ENCODE assay signal across 20 cellular contexts in genomic region chr4:108311313-108311712, GRCh38.
DNase-seq lines count a peak whose midpoint lies in the region; ATAC-seq and TF ChIP-seq lines count a peak whose summit lies in the region.
"Had no signal": no experiment of that assay in that cellular context is flagged by ENCODE, and none has a peak within 500 bp of the region (broad histone marks: within the 10 kb centered on the region; RNA-seq: fewer than 3 reads in every experiment).

No MANE protein-coding gene starts in this region.

- H3K27ac ChIP-seq in esophagus muscularis mucosa (replicated peaks in 1 of 4), result no peak overlapping the region
- H3K27ac ChIP-seq: 22Rv1, BLaER1, C4-2B had no signal

- H3K4me3 ChIP-seq in esophagus muscularis mucosa, result no peak overlapping the region
- H3K4me3 ChIP-seq: BLaER1, GM12878, HAP-1 had no signal

- H3K4me1 ChIP-seq in esophagus muscularis mucosa, result no peaks in the 10 kb centered on the region
- H3K4me1 ChIP-seq: Caco-2, HAP-1 had no signal

- no peak for TF ChIP-seq EP300 in esophagus muscularis mucosa (IDR thresholded peaks at IDR 0.05)

- no peaks in the 10 kb centered on the region for H3K36me3 ChIP-seq in esophagus muscularis mucosa
- H3K36me3 ChIP-seq: HAP-1 had no signal

- ATAC-seq in GM21825 (IDR thresholded peaks at IDR 0.05; ENCODE audit: unreplicated experiment) (no peak), GM21786 (IDR thresholded peaks at IDR 0.05; ENCODE audit: unreplicated experiment) (no peak)
- ATAC-seq: CD8-positive, alpha-beta T cell; GM12878 had no signal

- WGBS in esophagus muscularis mucosa, result 84% methylated on average over 1 of the region's 1 CpG

- no peaks in the 10 kb centered on the region for H3K9me3 ChIP-seq in esophagus muscularis mucosa
- H3K9me3 ChIP-seq: Caco-2, HAP-1 had no signal

- H3K27me3 ChIP-seq in esophagus muscularis mucosa, result no peaks in the 10 kb centered on the region
- H3K27me3 ChIP-seq: BLaER1 had no signal

- DNase-seq in NCI-H510A treated with DMSO at 0.1 percent for 48 hours (lab: John Stamatoyannopoulos, UW), result peak; percentile 16
- DNase-seq in NCI-H510A (lab: John Stamatoyannopoulos, UW), result no peak
- DNase-seq in HT-29 (ENCODE audit: low spot score), result peak; percentile 14
- DNase-seq in esophagus muscularis mucosa (ENCODE audit: extremely low spot score), result peak; percentile 3
- DNase-seq in D341Med (ENCODE audit: low spot score), result no peak
- DNase-seq: Caco-2; CD4-positive, CD25-positive, alpha-beta regulatory T cell; CD8-positive, alpha-beta T cell; DMS79; EL; GDM1; GOT3; HFFc6 had no signal

- no peak for TF ChIP-seq CTCF in esophagus muscularis mucosa (IDR thresholded peaks at IDR 0.05)

- TF ChIP-seq POLR2A in esophagus muscularis mucosa (IDR thresholded peaks at IDR 0.05; ENCODE audit: low read depth), result no peak

- intact Hi-C loops in esophagus muscularis mucosa (cut with DNase I), result no loop called here

Comparison
In these comparisons a context has a peak if more than half of its experiments do, and no peak if none do; other contexts are left out.
1. DNase-seq: peak in NCI-H510A treated with DMSO at 0.1 percent for 48 hours (single experiment), HT-29 (single experiment) and esophagus muscularis mucosa (single experiment); none in NCI-H510A (single experiment) and D341Med (single experiment).